Comparison of ENCODE assay signal across 1 cellular context in the genomic region with DNA sequence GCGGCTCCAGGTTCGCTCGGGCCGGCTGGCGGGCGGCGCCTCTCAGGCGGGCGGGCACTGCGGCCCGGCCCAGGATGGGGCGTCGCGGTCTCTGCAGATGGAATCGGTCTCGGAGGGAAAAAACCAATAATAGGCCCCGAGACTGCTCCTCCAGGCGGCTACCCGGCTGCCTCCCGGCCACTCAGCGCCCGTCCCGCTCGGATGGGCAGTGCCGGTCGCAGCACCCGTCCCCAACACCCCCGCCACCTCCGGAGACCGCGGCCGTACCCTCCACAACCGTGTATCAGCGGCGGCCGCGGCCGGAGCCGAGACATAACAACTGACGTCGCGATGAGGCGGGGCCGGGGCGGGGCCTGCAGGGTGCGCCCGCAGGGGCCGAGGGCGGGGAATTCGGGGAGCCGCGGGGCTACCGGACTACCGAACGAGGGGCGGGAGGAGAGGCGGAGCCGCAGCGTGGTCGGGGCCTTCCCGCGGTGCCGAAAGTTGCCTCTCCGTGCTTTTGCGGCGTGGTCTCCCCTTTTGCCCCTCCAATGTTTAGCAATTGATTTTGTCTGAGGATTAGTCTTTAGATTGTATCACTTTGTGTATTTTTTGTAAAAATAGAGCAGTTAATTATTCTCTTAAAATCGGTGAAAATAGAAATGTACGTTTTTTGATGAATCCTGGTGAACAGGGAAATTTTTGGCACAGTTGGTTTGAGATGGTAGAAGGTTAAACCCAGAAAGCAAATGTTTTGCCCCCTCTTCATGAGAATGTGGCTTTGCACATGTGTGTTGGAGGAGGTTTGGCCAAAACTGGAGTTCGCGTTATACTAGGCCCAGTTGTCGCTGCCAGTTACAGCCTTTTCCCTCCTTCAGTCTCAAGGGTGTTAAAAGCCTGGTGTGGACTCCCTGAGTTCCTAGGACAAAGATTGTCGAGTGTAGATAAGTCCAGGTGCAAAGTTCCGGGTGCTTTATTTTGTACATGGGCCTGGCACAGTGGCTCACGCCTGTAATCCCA.
A peak's percentile ranks its signal among the peaks of the same experiment; 100 is the strongest.
TF ChIP-seq lines count a peak whose summit lies in the region.

A gene with protein sequence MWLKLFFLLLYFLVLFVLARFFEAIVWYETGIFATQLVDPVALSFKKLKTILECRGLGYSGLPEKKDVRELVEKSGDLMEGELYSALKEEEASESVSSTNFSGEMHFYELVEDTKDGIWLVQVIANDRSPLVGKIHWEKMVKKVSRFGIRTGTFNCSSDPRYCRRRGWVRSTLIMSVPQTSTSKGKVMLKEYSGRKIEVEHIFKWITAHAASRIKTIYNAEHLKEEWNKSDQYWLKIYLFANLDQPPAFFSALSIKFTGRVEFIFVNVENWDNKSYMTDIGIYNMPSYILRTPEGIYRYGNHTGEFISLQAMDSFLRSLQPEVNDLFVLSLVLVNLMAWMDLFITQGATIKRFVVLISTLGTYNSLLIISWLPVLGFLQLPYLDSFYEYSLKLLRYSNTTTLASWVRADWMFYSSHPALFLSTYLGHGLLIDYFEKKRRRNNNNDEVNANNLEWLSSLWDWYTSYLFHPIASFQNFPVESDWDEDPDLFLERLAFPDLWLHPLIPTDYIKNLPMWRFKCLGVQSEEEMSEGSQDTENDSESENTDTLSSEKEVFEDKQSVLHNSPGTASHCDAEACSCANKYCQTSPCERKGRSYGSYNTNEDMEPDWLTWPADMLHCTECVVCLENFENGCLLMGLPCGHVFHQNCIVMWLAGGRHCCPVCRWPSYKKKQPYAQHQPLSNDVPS (minus strand): TSS at position 317 of the 999 bp plus-strand sequence. CDS start 979 bp downstream, outside the sequence.

TF ChIP-seq in HepG2, 621 proteins besides CTCF, POLR2A, EP300 and RAD21 (continued from another document and continues in another):
- TF ChIP-seq, protein P1, sequence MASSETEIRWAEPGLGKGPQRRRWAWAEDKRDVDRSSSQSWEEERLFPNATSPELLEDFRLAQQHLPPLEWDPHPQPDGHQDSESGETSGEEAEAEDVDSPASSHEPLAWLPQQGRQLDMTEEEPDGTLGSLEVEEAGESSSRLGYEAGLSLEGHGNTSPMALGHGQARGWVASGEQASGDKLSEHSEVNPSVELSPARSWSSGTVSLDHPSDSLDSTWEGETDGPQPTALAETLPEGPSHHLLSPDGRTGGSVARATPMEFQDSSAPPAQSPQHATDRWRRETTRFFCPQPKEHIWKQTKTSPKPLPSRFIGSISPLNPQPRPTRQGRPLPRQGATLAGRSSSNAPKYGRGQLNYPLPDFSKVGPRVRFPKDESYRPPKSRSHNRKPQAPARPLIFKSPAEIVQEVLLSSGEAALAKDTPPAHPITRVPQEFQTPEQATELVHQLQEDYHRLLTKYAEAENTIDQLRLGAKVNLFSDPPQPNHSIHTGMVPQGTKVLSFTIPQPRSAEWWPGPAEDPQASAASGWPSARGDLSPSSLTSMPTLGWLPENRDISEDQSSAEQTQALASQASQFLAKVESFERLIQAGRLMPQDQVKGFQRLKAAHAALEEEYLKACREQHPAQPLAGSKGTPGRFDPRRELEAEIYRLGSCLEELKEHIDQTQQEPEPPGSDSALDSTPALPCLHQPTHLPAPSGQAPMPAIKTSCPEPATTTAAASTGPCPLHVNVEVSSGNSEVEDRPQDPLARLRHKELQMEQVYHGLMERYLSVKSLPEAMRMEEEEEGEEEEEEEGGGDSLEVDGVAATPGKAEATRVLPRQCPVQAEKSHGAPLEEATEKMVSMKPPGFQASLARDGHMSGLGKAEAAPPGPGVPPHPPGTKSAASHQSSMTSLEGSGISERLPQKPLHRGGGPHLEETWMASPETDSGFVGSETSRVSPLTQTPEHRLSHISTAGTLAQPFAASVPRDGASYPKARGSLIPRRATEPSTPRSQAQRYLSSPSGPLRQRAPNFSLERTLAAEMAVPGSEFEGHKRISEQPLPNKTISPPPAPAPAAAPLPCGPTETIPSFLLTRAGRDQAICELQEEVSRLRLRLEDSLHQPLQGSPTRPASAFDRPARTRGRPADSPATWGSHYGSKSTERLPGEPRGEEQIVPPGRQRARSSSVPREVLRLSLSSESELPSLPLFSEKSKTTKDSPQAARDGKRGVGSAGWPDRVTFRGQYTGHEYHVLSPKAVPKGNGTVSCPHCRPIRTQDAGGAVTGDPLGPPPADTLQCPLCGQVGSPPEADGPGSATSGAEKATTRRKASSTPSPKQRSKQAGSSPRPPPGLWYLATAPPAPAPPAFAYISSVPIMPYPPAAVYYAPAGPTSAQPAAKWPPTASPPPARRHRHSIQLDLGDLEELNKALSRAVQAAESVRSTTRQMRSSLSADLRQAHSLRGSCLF (CRISPR knock-in tag; IDR thresholded peaks at IDR 0.05; ENCODE audit: borderline replicate concordance): no peak
- peak; percentile 87 for TF ChIP-seq HOXA5 (CRISPR knock-in tag; IDR thresholded peaks at IDR 0.05)
- TF ChIP-seq NFRKB (IDR thresholded peaks at IDR 0.05): no peak
- TF ChIP-seq ZNF263 (CRISPR knock-in tag; IDR thresholded peaks at IDR 0.05): peak; percentile 48
- 0 out of 2 replicates have a peak, but pooled peaks have one; percentile 30 for TF ChIP-seq ZKSCAN5 (CRISPR knock-in tag; IDR thresholded peaks at IDR 0.05)
- TF ChIP-seq, protein P2, sequence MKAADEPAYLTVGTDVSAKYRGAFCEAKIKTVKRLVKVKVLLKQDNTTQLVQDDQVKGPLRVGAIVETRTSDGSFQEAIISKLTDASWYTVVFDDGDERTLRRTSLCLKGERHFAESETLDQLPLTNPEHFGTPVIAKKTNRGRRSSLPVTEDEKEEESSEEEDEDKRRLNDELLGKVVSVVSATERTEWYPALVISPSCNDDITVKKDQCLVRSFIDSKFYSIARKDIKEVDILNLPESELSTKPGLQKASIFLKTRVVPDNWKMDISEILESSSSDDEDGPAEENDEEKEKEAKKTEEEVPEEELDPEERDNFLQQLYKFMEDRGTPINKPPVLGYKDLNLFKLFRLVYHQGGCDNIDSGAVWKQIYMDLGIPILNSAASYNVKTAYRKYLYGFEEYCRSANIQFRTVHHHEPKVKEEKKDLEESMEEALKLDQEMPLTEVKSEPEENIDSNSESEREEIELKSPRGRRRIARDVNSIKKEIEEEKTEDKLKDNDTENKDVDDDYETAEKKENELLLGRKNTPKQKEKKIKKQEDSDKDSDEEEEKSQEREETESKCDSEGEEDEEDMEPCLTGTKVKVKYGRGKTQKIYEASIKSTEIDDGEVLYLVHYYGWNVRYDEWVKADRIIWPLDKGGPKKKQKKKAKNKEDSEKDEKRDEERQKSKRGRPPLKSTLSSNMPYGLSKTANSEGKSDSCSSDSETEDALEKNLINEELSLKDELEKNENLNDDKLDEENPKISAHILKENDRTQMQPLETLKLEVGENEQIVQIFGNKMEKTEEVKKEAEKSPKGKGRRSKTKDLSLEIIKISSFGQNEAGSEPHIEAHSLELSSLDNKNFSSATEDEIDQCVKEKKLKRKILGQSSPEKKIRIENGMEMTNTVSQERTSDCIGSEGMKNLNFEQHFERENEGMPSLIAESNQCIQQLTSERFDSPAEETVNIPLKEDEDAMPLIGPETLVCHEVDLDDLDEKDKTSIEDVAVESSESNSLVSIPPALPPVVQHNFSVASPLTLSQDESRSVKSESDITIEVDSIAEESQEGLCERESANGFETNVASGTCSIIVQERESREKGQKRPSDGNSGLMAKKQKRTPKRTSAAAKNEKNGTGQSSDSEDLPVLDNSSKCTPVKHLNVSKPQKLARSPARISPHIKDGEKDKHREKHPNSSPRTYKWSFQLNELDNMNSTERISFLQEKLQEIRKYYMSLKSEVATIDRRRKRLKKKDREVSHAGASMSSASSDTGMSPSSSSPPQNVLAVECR (CRISPR knock-in tag; IDR thresholded peaks at IDR 0.05; ENCODE audit: borderline replicate concordance): peak; percentile 75; the same call in 1 of the 2 replicates
- TF ChIP-seq, protein P3, sequence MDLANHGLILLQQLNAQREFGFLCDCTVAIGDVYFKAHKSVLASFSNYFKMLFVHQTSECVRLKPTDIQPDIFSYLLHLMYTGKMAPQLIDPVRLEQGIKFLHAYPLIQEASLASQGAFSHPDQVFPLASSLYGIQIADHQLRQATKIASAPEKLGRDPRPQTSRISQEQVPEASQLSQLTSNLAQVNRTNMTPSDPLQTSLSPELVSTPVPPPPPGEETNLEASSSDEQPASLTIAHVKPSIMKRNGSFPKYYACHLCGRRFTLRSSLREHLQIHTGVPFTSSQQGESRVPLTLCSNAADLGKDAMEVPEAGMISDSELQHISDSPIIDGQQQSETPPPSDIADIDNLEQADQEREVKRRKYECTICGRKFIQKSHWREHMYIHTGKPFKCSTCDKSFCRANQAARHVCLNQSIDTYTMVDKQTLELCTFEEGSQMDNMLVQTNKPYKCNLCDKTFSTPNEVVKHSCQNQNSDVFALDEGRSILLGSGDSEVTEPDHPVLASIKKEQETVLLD (CRISPR knock-in tag; IDR thresholded peaks at IDR 0.05; ENCODE audit: low read depth): peak; percentile 97
- TF ChIP-seq, protein P4, sequence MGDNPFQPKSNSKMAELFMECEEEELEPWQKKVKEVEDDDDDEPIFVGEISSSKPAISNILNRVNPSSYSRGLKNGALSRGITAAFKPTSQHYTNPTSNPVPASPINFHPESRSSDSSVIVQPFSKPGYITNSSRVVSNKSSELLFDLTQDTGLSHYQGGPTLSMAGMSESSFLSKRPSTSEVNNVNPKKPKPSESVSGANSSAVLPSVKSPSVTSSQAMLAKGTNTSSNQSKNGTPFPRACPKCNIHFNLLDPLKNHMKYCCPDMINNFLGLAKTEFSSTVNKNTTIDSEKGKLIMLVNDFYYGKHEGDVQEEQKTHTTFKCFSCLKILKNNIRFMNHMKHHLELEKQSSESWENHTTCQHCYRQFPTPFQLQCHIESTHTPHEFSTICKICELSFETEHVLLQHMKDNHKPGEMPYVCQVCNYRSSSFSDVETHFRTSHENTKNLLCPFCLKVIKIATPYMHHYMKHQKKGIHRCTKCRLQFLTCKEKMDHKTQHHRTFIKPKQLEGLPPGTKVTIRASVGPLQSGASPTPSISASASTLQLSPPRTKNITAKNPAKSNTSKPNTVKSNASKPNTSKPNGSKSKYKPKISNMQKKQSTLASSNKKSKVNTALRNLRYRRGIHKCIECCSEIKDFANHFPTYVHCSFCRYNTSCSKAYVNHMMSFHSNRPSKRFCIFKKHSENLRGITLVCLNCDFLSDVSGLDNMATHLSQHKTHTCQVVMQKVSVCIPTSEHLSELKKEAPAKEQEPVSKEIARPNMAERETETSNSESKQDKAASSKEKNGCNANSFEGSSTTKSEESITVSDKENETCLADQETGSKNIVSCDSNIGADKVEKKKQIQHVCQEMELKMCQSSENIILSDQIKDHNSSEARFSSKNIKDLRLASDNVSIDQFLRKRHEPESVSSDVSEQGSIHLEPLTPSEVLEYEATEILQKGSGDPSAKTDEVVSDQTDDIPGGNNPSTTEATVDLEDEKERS (CRISPR knock-in tag; IDR thresholded peaks at IDR 0.05): peak; percentile 67
- TF ChIP-seq BORCS8-MEF2B (CRISPR knock-in tag; IDR thresholded peaks at IDR 0.05): peak; percentile 64
- peak; percentile 31; the same call in 1 of the 2 replicates for TF ChIP-seq TP53 (CRISPR knock-in tag; conservative IDR thresholded peaks at IDR 0.05)
- no peak; the same call in none of the 2 replicates for TF ChIP-seq ZSCAN31 (CRISPR knock-in tag; IDR thresholded peaks at IDR 0.05; ENCODE audit: low read depth)
- peak; percentile 79; the same call in 1 of the 2 replicates for TF ChIP-seq KDM4B (CRISPR knock-in tag; IDR thresholded peaks at IDR 0.05)
- peak; percentile 96 for TF ChIP-seq RBFOX2 (IDR thresholded peaks at IDR 0.05; ENCODE audit: low read depth, low read length)
- no peak; the same call in none of the 2 replicates for TF ChIP-seq ZNF446 (CRISPR knock-in tag; IDR thresholded peaks at IDR 0.05)
- no peak for TF ChIP-seq ZNF7 (CRISPR knock-in tag; IDR thresholded peaks at IDR 0.05)
- TF ChIP-seq, protein P5, sequence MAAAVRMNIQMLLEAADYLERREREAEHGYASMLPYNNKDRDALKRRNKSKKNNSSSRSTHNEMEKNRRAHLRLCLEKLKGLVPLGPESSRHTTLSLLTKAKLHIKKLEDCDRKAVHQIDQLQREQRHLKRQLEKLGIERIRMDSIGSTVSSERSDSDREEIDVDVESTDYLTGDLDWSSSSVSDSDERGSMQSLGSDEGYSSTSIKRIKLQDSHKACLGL (CRISPR knock-in tag; IDR thresholded peaks at IDR 0.05): peak; percentile 77; the same call in 1 of the 2 replicates
- peak; percentile 60 for TF ChIP-seq ZNF777 (CRISPR knock-in tag; IDR thresholded peaks at IDR 0.05)
- no peak for TF ChIP-seq SMAD9 (CRISPR knock-in tag; IDR thresholded peaks at IDR 0.05)
- TF ChIP-seq, protein P6, sequence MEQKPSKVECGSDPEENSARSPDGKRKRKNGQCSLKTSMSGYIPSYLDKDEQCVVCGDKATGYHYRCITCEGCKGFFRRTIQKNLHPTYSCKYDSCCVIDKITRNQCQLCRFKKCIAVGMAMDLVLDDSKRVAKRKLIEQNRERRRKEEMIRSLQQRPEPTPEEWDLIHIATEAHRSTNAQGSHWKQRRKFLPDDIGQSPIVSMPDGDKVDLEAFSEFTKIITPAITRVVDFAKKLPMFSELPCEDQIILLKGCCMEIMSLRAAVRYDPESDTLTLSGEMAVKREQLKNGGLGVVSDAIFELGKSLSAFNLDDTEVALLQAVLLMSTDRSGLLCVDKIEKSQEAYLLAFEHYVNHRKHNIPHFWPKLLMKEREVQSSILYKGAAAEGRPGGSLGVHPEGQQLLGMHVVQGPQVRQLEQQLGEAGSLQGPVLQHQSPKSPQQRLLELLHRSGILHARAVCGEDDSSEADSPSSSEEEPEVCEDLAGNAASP (CRISPR knock-in tag; IDR thresholded peaks at IDR 0.05; ENCODE audit: borderline replicate concordance): peak; percentile 65; the same call in 1 of the 2 replicates
- no peak for TF ChIP-seq SMAD1 (CRISPR knock-in tag; IDR thresholded peaks at IDR 0.05; ENCODE audit: borderline replicate concordance, low read depth)
- TF ChIP-seq MXI1 (IDR thresholded peaks at IDR 0.05; ENCODE audit: borderline replicate concordance, low read depth, low read length): peak; percentile 77; the same call in 1 of the 3 replicates
- TF ChIP-seq MED13 (CRISPR knock-in tag; IDR thresholded peaks at IDR 0.05): peak; percentile 64; the same call in 1 of the 2 replicates
- TF ChIP-seq ATRX (CRISPR knock-in tag; IDR thresholded peaks at IDR 0.05; ENCODE audit: borderline replicate concordance): 0 out of 2 replicates have a peak, but pooled peaks have one; percentile 58
- peak; percentile 43 for TF ChIP-seq ZNF431 (CRISPR knock-in tag; IDR thresholded peaks at IDR 0.05; ENCODE audit: borderline replicate concordance, low read depth)
- TF ChIP-seq NFATC3 (CRISPR knock-in tag; IDR thresholded peaks at IDR 0.05): no peak; the same call in 1 of the 2 replicates
- TF ChIP-seq ARID2 (CRISPR knock-in tag; IDR thresholded peaks at IDR 0.05; ENCODE audit: borderline replicate concordance): no peak
- 0 out of 2 replicates have a peak, but pooled peaks have one; percentile 40 for TF ChIP-seq KLF13 (CRISPR knock-in tag; IDR thresholded peaks at IDR 0.05)
- 0 out of 2 replicates have a peak, but pooled peaks have one; percentile 18 for TF ChIP-seq ZNF121 (CRISPR knock-in tag; IDR thresholded peaks at IDR 0.05)
- 0 out of 2 replicates have a peak, but pooled peaks have one; percentile 54 for TF ChIP-seq ZNF510 (CRISPR knock-in tag; IDR thresholded peaks at IDR 0.05; ENCODE audit: low read depth)
- TF ChIP-seq, protein P7, sequence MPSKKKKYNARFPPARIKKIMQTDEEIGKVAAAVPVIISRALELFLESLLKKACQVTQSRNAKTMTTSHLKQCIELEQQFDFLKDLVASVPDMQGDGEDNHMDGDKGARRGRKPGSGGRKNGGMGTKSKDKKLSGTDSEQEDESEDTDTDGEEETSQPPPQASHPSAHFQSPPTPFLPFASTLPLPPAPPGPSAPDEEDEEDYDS (CRISPR knock-in tag; IDR thresholded peaks at IDR 0.05): peak; percentile 99
